14 cellular contexts compared by ENCODE assay signal in genomic region chr20:44424039-44424495, GRCh38. TPM values are rescaled to one million over a fixed set of nuclear protein-coding genes. Genes with fewer than 3 reads are reported as not detected.
A peak's percentile ranks its signal among the peaks of the same experiment; 100 is the strongest.
DNase-seq lines count a peak whose midpoint lies in the region; ATAC-seq and TF ChIP-seq lines count a peak whose summit lies in the region.
"Had no signal": no experiment of that assay in that cellular context is flagged by ENCODE, and none has a peak within 500 bp of the region (broad histone marks: within the 10 kb centered on the region; RNA-seq: fewer than 3 reads in every experiment).

No MANE protein-coding gene starts in this region.

- peak; percentile 57 for DNase-seq in natural killer cell treated with Interleukin-12 subunit alpha and Interleukin-12 subunit beta and Interleukin-15 and Interleukin-18, amount 100 ng/mL, for 72 hours (ENCODE audit: low spot score)
- no peak for DNase-seq in natural killer cell
- no peak for DNase-seq in left lobe of liver (ENCODE audit: low spot score)
- no peak for DNase-seq in activated T-helper 2 cell treated with anti-CD3 and anti-CD28 coated beads, Interferon-gamma antibody, Interleukin-2, Interleukin-4, amounts not matched to agents 10 μg/mL and 5 μg/mL and 100 μg/mL, durations not matched to agents 14 hours and 24 hours and 36 hours (ENCODE audit: low spot score)
- DNase-seq in COLO668 (lab: John Stamatoyannopoulos, UW; ENCODE audit: unreplicated experiment), result no peak
- no peak for DNase-seq in NCI-H2081 treated with DMSO at 0.1 percent for 48 hours (lab: John Stamatoyannopoulos, UW)
- DNase-seq: 8988T; AML-193; CD8-positive, alpha-beta memory T cell; DMS53; GF-D8; H9 had no signal

- peak overlapping the region; percentile 72 for H3K27ac ChIP-seq in cingulate gyrus (ENCODE audit: low read depth, low read length)
- H3K27ac ChIP-seq: BLaER1 had no signal

- peaks cover 9 to 10% of the 10 kb centered on the region in 2 donors for H3K27me3 Mint-ChIP-seq in natural killer cell treated with Interleukin-12 subunit alpha and Interleukin-12 subunit beta and Interleukin-15 and Interleukin-18, amount 100 ng/mL, for 72 hours
- H3K27me3 Mint-ChIP-seq in natural killer cell (ENCODE audit: low read depth in 2 of 2), result peaks cover 9 to 11% of the 10 kb centered on the region in 2 donors
- no peaks in the 10 kb centered on the region for H3K27me3 Mint-ChIP-seq in activated T-helper 2 cell treated with anti-CD3 and anti-CD28 coated beads, Interferon-gamma antibody, Interleukin-2, Interleukin-4, amounts not matched to agents 10 μg/mL and 5 μg/mL and 100 μg/mL, durations not matched to agents 14 hours and 24 hours and 36 hours (ENCODE audit: low read depth)

- H3K4me3 Mint-ChIP-seq in natural killer cell treated with Interleukin-12 subunit alpha and Interleukin-12 subunit beta and Interleukin-15 and Interleukin-18, amount 100 ng/mL, for 72 hours, result no peak overlapping the region
- no peak overlapping the region for H3K4me3 Mint-ChIP-seq in natural killer cell
- H3K4me3 Mint-ChIP-seq in activated T-helper 2 cell treated with anti-CD3 and anti-CD28 coated beads, Interferon-gamma antibody, Interleukin-2, Interleukin-4, amounts not matched to agents 10 μg/mL and 5 μg/mL and 100 μg/mL, durations not matched to agents 14 hours and 24 hours and 36 hours (ENCODE audit: low read depth), result no peak overlapping the region
- H3K4me3 Mint-ChIP-seq: CD8-positive, alpha-beta memory T cell; H9 had no signal

- ATAC-seq in natural killer cell treated with Interleukin-12 subunit alpha and Interleukin-12 subunit beta and Interleukin-15 and Interleukin-18, amount 100 ng/mL, for 72 hours, result no peak
- ATAC-seq in natural killer cell (no peak), left lobe of liver (peak; percentile 1)

- no peaks in the 10 kb centered on the region for H3K36me3 Mint-ChIP-seq in natural killer cell treated with Interleukin-12 subunit alpha and Interleukin-12 subunit beta and Interleukin-15 and Interleukin-18, amount 100 ng/mL, for 72 hours
- no peaks in the 10 kb centered on the region for H3K36me3 Mint-ChIP-seq in natural killer cell
- no peaks in the 10 kb centered on the region for H3K36me3 Mint-ChIP-seq in activated T-helper 2 cell treated with anti-CD3 and anti-CD28 coated beads, Interferon-gamma antibody, Interleukin-2, Interleukin-4, amounts not matched to agents 10 μg/mL and 5 μg/mL and 100 μg/mL, durations not matched to agents 14 hours and 24 hours and 36 hours (ENCODE audit: low read depth)
- H3K36me3 Mint-ChIP-seq: CD8-positive, alpha-beta memory T cell had no signal

- intact Hi-C loops in natural killer cell (cut with micrococcal nuclease), result no loop called here
- intact Hi-C loops in activated T-helper 2 cell treated with anti-CD3 and anti-CD28 coated beads, Interferon-gamma antibody, Interleukin-2, Interleukin-4, amounts not matched to agents 10 μg/mL and 5 μg/mL and 100 μg/mL, durations not matched to agents 14 hours and 24 hours and 36 hours (cut with micrococcal nuclease), result no loop called here

- H3K9me3 Mint-ChIP-seq in natural killer cell treated with Interleukin-12 subunit alpha and Interleukin-12 subunit beta and Interleukin-15 and Interleukin-18, amount 100 ng/mL, for 72 hours, result no peaks in the 10 kb centered on the region
- no peaks in the 10 kb centered on the region for H3K9me3 Mint-ChIP-seq in natural killer cell
- no peaks in the 10 kb centered on the region for H3K9me3 Mint-ChIP-seq in activated T-helper 2 cell treated with anti-CD3 and anti-CD28 coated beads, Interferon-gamma antibody, Interleukin-2, Interleukin-4, amounts not matched to agents 10 μg/mL and 5 μg/mL and 100 μg/mL, durations not matched to agents 14 hours and 24 hours and 36 hours
- H3K9me3 Mint-ChIP-seq: CD8-positive, alpha-beta memory T cell; H9 had no signal

- H3K27ac Mint-ChIP-seq in natural killer cell treated with Interleukin-12 subunit alpha and Interleukin-12 subunit beta and Interleukin-15 and Interleukin-18, amount 100 ng/mL, for 72 hours, result no peak overlapping the region
- H3K27ac Mint-ChIP-seq in natural killer cell, result no peak overlapping the region
- H3K27ac Mint-ChIP-seq in activated T-helper 2 cell treated with anti-CD3 and anti-CD28 coated beads, Interferon-gamma antibody, Interleukin-2, Interleukin-4, amounts not matched to agents 10 μg/mL and 5 μg/mL and 100 μg/mL, durations not matched to agents 14 hours and 24 hours and 36 hours, result no peak overlapping the region
- H3K27ac Mint-ChIP-seq: CD8-positive, alpha-beta memory T cell; H9 had no signal

- no peaks in the 10 kb centered on the region for H3K4me1 Mint-ChIP-seq in natural killer cell treated with Interleukin-12 subunit alpha and Interleukin-12 subunit beta and Interleukin-15 and Interleukin-18, amount 100 ng/mL, for 72 hours (ENCODE audit: low read depth in 2 of 2)
- no peaks in the 10 kb centered on the region for H3K4me1 Mint-ChIP-seq in natural killer cell
- peaks cover 2% of the 10 kb centered on the region for H3K4me1 Mint-ChIP-seq in activated T-helper 2 cell treated with anti-CD3 and anti-CD28 coated beads, Interferon-gamma antibody, Interleukin-2, Interleukin-4, amounts not matched to agents 10 μg/mL and 5 μg/mL and 100 μg/mL, durations not matched to agents 14 hours and 24 hours and 36 hours (ENCODE audit: low read depth)
- H3K4me1 Mint-ChIP-seq: CD8-positive, alpha-beta memory T cell; H9 had no signal

- TF ChIP-seq CTCF in natural killer cell (IDR thresholded peaks at IDR 0.05), result no peak

RNA-seq across cellular contexts. Expression of gene TTPAL, which starts 51.6 kb away (rescaled TPM):
- total RNA-seq in natural killer cell treated with Interleukin-12 subunit alpha and Interleukin-12 subunit beta and Interleukin-15 and Interleukin-18, amount 100 ng/mL, for 72 hours, result 10 to 100 TPM; 19.7 to 36.1 TPM
- total RNA-seq in natural killer cell (10 to 100 TPM; 17.2 to 22.9 (median 22.5) TPM), left lobe of liver (95.0 TPM)
- 19.7 and 20.8 TPM in 2 replicates for total RNA-seq in activated T-helper 2 cell treated with anti-CD3 and anti-CD28 coated beads, Interferon-gamma antibody, Interleukin-2, Interleukin-4, amounts not matched to agents 10 μg/mL and 5 μg/mL and 100 μg/mL, durations not matched to agents 14 hours and 24 hours and 36 hours
